ENCODE assay signal across 9 cellular contexts in genomic region chr12:26853303-26854027, GRCh38.
DNase-seq lines count a peak whose midpoint lies in the region; ATAC-seq and TF ChIP-seq lines count a peak whose summit lies in the region.
"Had no signal": no experiment of that assay in that cellular context is flagged by ENCODE, and none has a peak within 500 bp of the region (broad histone marks: within the 10 kb centered on the region; RNA-seq: fewer than 3 reads in every experiment).

No MANE protein-coding gene starts in this region.

- H3K27ac ChIP-seq in 22Rv1 = no peak overlapping the region
- H3K27ac ChIP-seq: skin epidermis had no signal

- peak; percentile 98 for TF ChIP-seq CTCF in 22Rv1 (IDR thresholded peaks at IDR 0.05)
- TF ChIP-seq CTCF in GM13977 (IDR thresholded peaks at IDR 0.05; ENCODE audit: extremely low read depth, insufficient read depth, missing control alignments) = peak; percentile 89

- in situ Hi-C loops in GM13977 (cut with MboI; ENCODE audit: low pct_unique_long_range_greater_than_20kb, low sequenced_read_pairs, unreplicated experiment) = no loop called here

- DNase-seq in GM13977 (ENCODE audit: low spot score) (peak; percentile 74), NCI-H69 (lab: John Stamatoyannopoulos, UW) (peak; percentile 60), ecto neural progenitor cell (ENCODE audit: low spot score) (peak; percentile 72), medulla oblongata (ENCODE audit: extremely low spot score) (peak; percentile 80)
- DNase-seq in activated CD4-positive, alpha-beta T cell treated with anti-CD3 and anti-CD28 coated beads, Interleukin-2, amount 50 U/mL, for 4 hours = peak; percentile 65 to 68
- peak; percentile 47 to 49 for DNase-seq in stimulated activated CD8-positive, alpha-beta memory T cell treated with anti-CD3 and anti-CD28 coated beads, Interleukin-2, amount 100 ng/mL, for 1 hour (ENCODE audit: low read depth in 2 of 2)

- peak; percentile 76 for ATAC-seq in HG03280 (IDR thresholded peaks at IDR 0.05; ENCODE audit: unreplicated experiment)
